Comparison of ENCODE assay signal across 11 cellular contexts in the genomic region with DNA sequence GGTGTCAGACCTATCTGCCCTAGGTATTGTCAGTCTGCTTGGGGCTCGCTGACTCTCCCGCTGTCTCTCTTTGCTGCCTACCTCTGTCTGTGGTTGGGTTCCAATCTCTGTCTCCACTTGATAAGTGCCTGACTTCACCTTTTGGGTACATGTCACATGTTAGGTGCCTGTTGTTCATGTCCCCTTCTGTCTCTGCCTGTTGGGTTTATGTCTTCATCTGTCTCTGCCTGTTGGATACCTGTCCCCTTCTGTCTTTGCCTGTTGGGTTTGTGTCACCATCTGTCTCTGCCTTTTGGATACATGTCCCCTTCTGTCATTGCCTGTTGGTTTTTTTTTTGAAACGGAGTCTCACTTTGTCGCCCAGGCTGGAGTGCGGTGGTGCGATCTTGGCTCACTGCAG. TPM values are rescaled to one million over a fixed set of nuclear protein-coding genes. Genes with fewer than 3 reads are reported as not detected.
A peak's percentile ranks its signal among the peaks of the same experiment; 100 is the strongest.
DNase-seq lines count a peak whose midpoint lies in the region; ATAC-seq, FAIRE-seq and TF ChIP-seq lines count a peak whose summit lies in the region.
"Had no signal": no experiment of that assay in that cellular context is flagged by ENCODE, and none has a peak within 500 bp of the region (broad histone marks: within the 10 kb centered on the region; RNA-seq: fewer than 3 reads in every experiment).

No MANE protein-coding gene starts in this region.

- FAIRE-seq in GM19239 (lab: Jason Lieb, UNC) = peak; percentile 40

- peaks cover 96% of the 10 kb centered on the region for H3K4me1 ChIP-seq in mononuclear cell (ENCODE audit: insufficient read depth, low read length)
- peaks cover 13% of the 10 kb centered on the region for H3K4me1 ChIP-seq in vagina

- no peaks in the 10 kb centered on the region for H3K9me3 ChIP-seq in CD4-positive, alpha-beta T cell (ENCODE audit: control insufficient read depth, low read length)
- H3K9me3 ChIP-seq in mononuclear cell (ENCODE audit: low read depth, low read length) (no peaks in the 10 kb centered on the region), vagina (no peaks in the 10 kb centered on the region)

- peak overlapping the region; percentile 77 for H3K27ac Mint-ChIP-seq in CD4-positive, alpha-beta T cell
- H3K27ac Mint-ChIP-seq in activated naive CD8-positive, alpha-beta T cell treated with anti-CD3 and anti-CD28 coated beads for 36 hours = peak overlapping the region; percentile 23
- H3K27ac Mint-ChIP-seq in WTC11 = no peak overlapping the region

- H3K4me3 ChIP-seq in mononuclear cell (ENCODE audit: low read length) (peak overlapping the region; percentile 42), vagina (no peak overlapping the region)

- H3K36me3 ChIP-seq in vagina = no peaks in the 10 kb centered on the region

- H3K4me3 Mint-ChIP-seq in CD4-positive, alpha-beta T cell = peak overlapping the region; percentile 25
- peak overlapping the region; percentile 6 for H3K4me3 Mint-ChIP-seq in activated naive CD8-positive, alpha-beta T cell treated with anti-CD3 and anti-CD28 coated beads for 36 hours
- no peak overlapping the region for H3K4me3 Mint-ChIP-seq in WTC11

- intact Hi-C loops in CD4-positive, alpha-beta T cell (cut with DNase I, micrococcal nuclease) = loop anchor here in 1 of 2 experiments (2.0 kb wide), 1 partner anchor 43 kb away; no protein-coding TSS in a partner anchor
- intact Hi-C loops in vagina (cut with DNase I) = no loop called here

- H3K27me3 ChIP-seq in CD4-positive, alpha-beta T cell (ENCODE audit: control insufficient read depth, insufficient read depth, low read length) = no peaks in the 10 kb centered on the region
- H3K27me3 ChIP-seq in mononuclear cell (ENCODE audit: insufficient read depth, low read length) (no peaks in the 10 kb centered on the region), vagina (no peaks in the 10 kb centered on the region)

- peak overlapping the region; percentile 80 for H3K27ac ChIP-seq in CD4-positive, alpha-beta T cell (ENCODE audit: low read depth, low read length)
- H3K27ac ChIP-seq in vagina = no peak overlapping the region

- CTCF ChIA-PET in CD4-positive, alpha-beta T cell (lab: Charles Lee) = no interaction called here
- CTCF ChIA-PET in WTC11 (lab: Charles Lee) = no interaction called here

- DNase-seq in CD4-positive, alpha-beta T cell = no peak
- DNase-seq in GM19239 (ENCODE audit: insufficient read length, low spot score) = no peak
- no peak for DNase-seq in activated naive CD8-positive, alpha-beta T cell treated with anti-CD3 and anti-CD28 coated beads for 36 hours
- no peak for DNase-seq in RPMI8226
- no peak for DNase-seq in vagina (ENCODE audit: extremely low spot score in 2 of 2)
- DNase-seq in WTC11 (ENCODE audit: low spot score) = no peak
- no peak for DNase-seq in D341Med (ENCODE audit: low spot score)
- DNase-seq: NCI-H2107; PC-3; stimulated activated CD4-positive, alpha-beta T cell treated with anti-CD3 and anti-CD28 coated beads, Interleukin-15, amount 100 ng/mL, for 24 hours had no signal

- POLR2A ChIA-PET in CD4-positive, alpha-beta T cell (lab: Charles Lee) = no interaction called here
- POLR2A ChIA-PET in WTC11 (lab: Charles Lee) = no interaction called here

- peaks cover 90% of the 10 kb centered on the region for H3K4me1 Mint-ChIP-seq in CD4-positive, alpha-beta T cell (ENCODE audit: low read depth)
- H3K4me1 Mint-ChIP-seq in activated naive CD8-positive, alpha-beta T cell treated with anti-CD3 and anti-CD28 coated beads for 36 hours = peaks cover 71% of the 10 kb centered on the region
- H3K4me1 Mint-ChIP-seq in WTC11 = peaks cover 22% of the 10 kb centered on the region

- H3K9me3 Mint-ChIP-seq in CD4-positive, alpha-beta T cell = no peaks in the 10 kb centered on the region
- H3K9me3 Mint-ChIP-seq in activated naive CD8-positive, alpha-beta T cell treated with anti-CD3 and anti-CD28 coated beads for 36 hours = no peaks in the 10 kb centered on the region
- H3K9me3 Mint-ChIP-seq in WTC11 = no peaks in the 10 kb centered on the region

- no peak for ATAC-seq in CD4-positive, alpha-beta T cell (ENCODE audit: poor library complexity)
- ATAC-seq in WTC11 = no peak
- ATAC-seq: PC-3 had no signal

- no peak for TF ChIP-seq CTCF in CD4-positive, alpha-beta T cell (IDR thresholded peaks at IDR 0.05)
- TF ChIP-seq CTCF in vagina (IDR thresholded peaks at IDR 0.05) (no peak), WTC11 (IDR thresholded peaks at IDR 0.05) (no peak)

- no peak for TF ChIP-seq POLR2A in vagina (IDR thresholded peaks at IDR 0.05)

- H3K36me3 Mint-ChIP-seq in CD4-positive, alpha-beta T cell (ENCODE audit: low read depth) = peaks cover 26% of the 10 kb centered on the region
- peaks cover 33% of the 10 kb centered on the region for H3K36me3 Mint-ChIP-seq in activated naive CD8-positive, alpha-beta T cell treated with anti-CD3 and anti-CD28 coated beads for 36 hours
- H3K36me3 Mint-ChIP-seq in WTC11 = peaks cover 16% of the 10 kb centered on the region

- no peaks in the 10 kb centered on the region for H3K27me3 Mint-ChIP-seq in CD4-positive, alpha-beta T cell
- H3K27me3 Mint-ChIP-seq in activated naive CD8-positive, alpha-beta T cell treated with anti-CD3 and anti-CD28 coated beads for 36 hours = no peaks in the 10 kb centered on the region
- H3K27me3 Mint-ChIP-seq in WTC11 (ENCODE audit: low read depth) = no peaks in the 10 kb centered on the region

TF ChIP-seq in WTC11, 78 proteins besides CTCF, POLR2A, EP300 and RAD21 (continues in another document):
- TF ChIP-seq, protein P1, sequence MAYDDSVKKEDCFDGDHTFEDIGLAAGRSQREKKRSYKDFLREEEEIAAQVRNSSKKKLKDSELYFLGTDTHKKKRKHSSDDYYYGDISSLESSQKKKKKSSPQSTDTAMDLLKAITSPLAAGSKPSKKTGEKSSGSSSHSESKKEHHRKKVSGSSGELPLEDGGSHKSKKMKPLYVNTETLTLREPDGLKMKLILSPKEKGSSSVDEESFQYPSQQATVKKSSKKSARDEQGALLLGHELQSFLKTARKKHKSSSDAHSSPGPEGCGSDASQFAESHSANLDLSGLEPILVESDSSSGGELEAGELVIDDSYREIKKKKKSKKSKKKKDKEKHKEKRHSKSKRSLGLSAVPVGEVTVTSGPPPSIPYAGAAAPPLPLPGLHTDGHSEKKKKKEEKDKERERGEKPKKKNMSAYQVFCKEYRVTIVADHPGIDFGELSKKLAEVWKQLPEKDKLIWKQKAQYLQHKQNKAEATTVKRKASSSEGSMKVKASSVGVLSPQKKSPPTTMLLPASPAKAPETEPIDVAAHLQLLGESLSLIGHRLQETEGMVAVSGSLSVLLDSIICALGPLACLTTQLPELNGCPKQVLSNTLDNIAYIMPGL (CRISPR knock-in tag; IDR thresholded peaks at IDR 0.05) = no peak
- no peak for TF ChIP-seq IRF2 (CRISPR knock-in tag; IDR thresholded peaks at IDR 0.05; ENCODE audit: borderline replicate concordance, low read depth)
- no peak for TF ChIP-seq TEAD1 (CRISPR knock-in tag; IDR thresholded peaks at IDR 0.05)
- no peak for TF ChIP-seq RELA (CRISPR knock-in tag; IDR thresholded peaks at IDR 0.05; ENCODE audit: borderline replicate concordance)
- TF ChIP-seq, protein P2, sequence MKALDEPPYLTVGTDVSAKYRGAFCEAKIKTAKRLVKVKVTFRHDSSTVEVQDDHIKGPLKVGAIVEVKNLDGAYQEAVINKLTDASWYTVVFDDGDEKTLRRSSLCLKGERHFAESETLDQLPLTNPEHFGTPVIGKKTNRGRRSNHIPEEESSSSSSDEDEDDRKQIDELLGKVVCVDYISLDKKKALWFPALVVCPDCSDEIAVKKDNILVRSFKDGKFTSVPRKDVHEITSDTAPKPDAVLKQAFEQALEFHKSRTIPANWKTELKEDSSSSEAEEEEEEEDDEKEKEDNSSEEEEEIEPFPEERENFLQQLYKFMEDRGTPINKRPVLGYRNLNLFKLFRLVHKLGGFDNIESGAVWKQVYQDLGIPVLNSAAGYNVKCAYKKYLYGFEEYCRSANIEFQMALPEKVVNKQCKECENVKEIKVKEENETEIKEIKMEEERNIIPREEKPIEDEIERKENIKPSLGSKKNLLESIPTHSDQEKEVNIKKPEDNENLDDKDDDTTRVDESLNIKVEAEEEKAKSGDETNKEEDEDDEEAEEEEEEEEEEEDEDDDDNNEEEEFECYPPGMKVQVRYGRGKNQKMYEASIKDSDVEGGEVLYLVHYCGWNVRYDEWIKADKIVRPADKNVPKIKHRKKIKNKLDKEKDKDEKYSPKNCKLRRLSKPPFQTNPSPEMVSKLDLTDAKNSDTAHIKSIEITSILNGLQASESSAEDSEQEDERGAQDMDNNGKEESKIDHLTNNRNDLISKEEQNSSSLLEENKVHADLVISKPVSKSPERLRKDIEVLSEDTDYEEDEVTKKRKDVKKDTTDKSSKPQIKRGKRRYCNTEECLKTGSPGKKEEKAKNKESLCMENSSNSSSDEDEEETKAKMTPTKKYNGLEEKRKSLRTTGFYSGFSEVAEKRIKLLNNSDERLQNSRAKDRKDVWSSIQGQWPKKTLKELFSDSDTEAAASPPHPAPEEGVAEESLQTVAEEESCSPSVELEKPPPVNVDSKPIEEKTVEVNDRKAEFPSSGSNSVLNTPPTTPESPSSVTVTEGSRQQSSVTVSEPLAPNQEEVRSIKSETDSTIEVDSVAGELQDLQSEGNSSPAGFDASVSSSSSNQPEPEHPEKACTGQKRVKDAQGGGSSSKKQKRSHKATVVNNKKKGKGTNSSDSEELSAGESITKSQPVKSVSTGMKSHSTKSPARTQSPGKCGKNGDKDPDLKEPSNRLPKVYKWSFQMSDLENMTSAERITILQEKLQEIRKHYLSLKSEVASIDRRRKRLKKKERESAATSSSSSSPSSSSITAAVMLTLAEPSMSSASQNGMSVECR (CRISPR knock-in tag; IDR thresholded peaks at IDR 0.05; ENCODE audit: borderline replicate concordance) = no peak
- TF ChIP-seq, protein P3, sequence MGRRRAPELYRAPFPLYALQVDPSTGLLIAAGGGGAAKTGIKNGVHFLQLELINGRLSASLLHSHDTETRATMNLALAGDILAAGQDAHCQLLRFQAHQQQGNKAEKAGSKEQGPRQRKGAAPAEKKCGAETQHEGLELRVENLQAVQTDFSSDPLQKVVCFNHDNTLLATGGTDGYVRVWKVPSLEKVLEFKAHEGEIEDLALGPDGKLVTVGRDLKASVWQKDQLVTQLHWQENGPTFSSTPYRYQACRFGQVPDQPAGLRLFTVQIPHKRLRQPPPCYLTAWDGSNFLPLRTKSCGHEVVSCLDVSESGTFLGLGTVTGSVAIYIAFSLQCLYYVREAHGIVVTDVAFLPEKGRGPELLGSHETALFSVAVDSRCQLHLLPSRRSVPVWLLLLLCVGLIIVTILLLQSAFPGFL (CRISPR knock-in tag; IDR thresholded peaks at IDR 0.05; ENCODE audit: borderline replicate concordance) = no peak
- no peak for TF ChIP-seq NFE2L1 (CRISPR knock-in tag; IDR thresholded peaks at IDR 0.05)
- TF ChIP-seq HMGA2 (CRISPR knock-in tag; IDR thresholded peaks at IDR 0.05) = no peak
- TF ChIP-seq NR2C2 (CRISPR knock-in tag; IDR thresholded peaks at IDR 0.05) = no peak
- TF ChIP-seq GRHL2 (CRISPR knock-in tag; IDR thresholded peaks at IDR 0.05; ENCODE audit: insufficient replicate concordance, severe bottlenecking) = no peak
- TF ChIP-seq CREM (CRISPR knock-in tag; IDR thresholded peaks at IDR 0.05) = no peak

RNA-seq across cellular contexts. Expression of a gene that starts 14.6 kb away (rescaled TPM):
- total RNA-seq in CD4-positive, alpha-beta T cell = 10 to 100 TPM; 29.1 to 29.6 TPM
- 100 to 1,000 TPM; 131 to 133 TPM for total RNA-seq in activated naive CD8-positive, alpha-beta T cell treated with anti-CD3 and anti-CD28 coated beads for 36 hours
- total RNA-seq in mononuclear cell (49.2 TPM), vagina (22.8 TPM), WTC11 (2021) (55.6 to 65.5 TPM (median 57.7 TPM) in 3 replicates)
